Comparison of ENCODE assay signal across 9 cellular contexts in genomic region chr22:24994070-24994763, GRCh38. TPM values are rescaled to one million over a fixed set of nuclear protein-coding genes. Genes with fewer than 3 reads are reported as not detected.
DNase-seq lines count a peak whose midpoint lies in the region; TF ChIP-seq lines count a peak whose summit lies in the region.
"Had no signal": no experiment of that assay in that cellular context is flagged by ENCODE, and none has a peak within 500 bp of the region (broad histone marks: within the 10 kb centered on the region; RNA-seq: fewer than 3 reads in every experiment).

No MANE protein-coding gene starts in this region.

- DNase-seq in stimulated activated CD4-positive, alpha-beta T cell treated with anti-CD3 and anti-CD28 coated beads, Interleukin-12 subunit alpha, Interleukin-12 subunit beta, amount 100 ng/mL, for 48 hours (ENCODE audit: low read depth in 2 of 3, low spot score in 1 of 3): peak; percentile 25 to 44 (median 39)
- no peak for DNase-seq in stimulated activated CD4-positive, alpha-beta T cell treated with anti-CD3 and anti-CD28 coated beads, Interleukin-4, amount 100 ng/mL, for 4 hours
- peak; percentile 59 for DNase-seq in SW480 (ENCODE audit: low spot score)
- DNase-seq in iPS-NIHi7 (ENCODE audit: extremely low spot score): peak; percentile 58
- DNase-seq in vagina (ENCODE audit: extremely low spot score in 2 of 2): no peak
- DNase-seq in Karpas-422: no peak
- no peak for DNase-seq in foreskin fibroblast
- DNase-seq in cortex of kidney (lab: John Stamatoyannopoulos, UW): no peak

- H3K9me3 ChIP-seq in vagina (no peaks in the 10 kb centered on the region), Karpas-422 (ENCODE audit: low read length) (no peaks in the 10 kb centered on the region)

- H2AFZ ChIP-seq in Karpas-422 (ENCODE audit: low read length): no peak overlapping the region

- TF ChIP-seq CTCF in vagina (IDR thresholded peaks at IDR 0.05) (no peak), foreskin fibroblast (IDR thresholded peaks at IDR 0.05; ENCODE audit: low read depth, low read length) (no peak)

- H3K9ac ChIP-seq in Karpas-422 (ENCODE audit: low read length): no peak overlapping the region

- H3K9me2 ChIP-seq in Karpas-422 (replicated peaks; ENCODE audit: insufficient read depth, low read length): no peaks in the 10 kb centered on the region

- intact Hi-C loops in vagina (cut with DNase I): no loop called here

- H4K20me1 ChIP-seq in Karpas-422 (ENCODE audit: insufficient read depth, low read depth, low read length): no peaks in the 10 kb centered on the region

- no peaks in the 10 kb centered on the region for H3K79me2 ChIP-seq in Karpas-422 (ENCODE audit: low read length)

- H3K4me1 ChIP-seq in vagina (peaks cover 68% of the 10 kb centered on the region), Karpas-422 (ENCODE audit: low read length) (no peaks in the 10 kb centered on the region)

- H3K27me3 ChIP-seq in vagina (no peaks in the 10 kb centered on the region), Karpas-422 (ENCODE audit: low read length) (no peaks in the 10 kb centered on the region)

- H3K36me3 ChIP-seq in vagina: no peaks in the 10 kb centered on the region
- H3K36me3 ChIP-seq in Karpas-422 (ENCODE audit: insufficient read depth, low read length): no peaks in the 10 kb centered on the region

- peak overlapping the region; percentile 68 for H3K27ac ChIP-seq in vagina
- H3K27ac ChIP-seq in Karpas-422 (ENCODE audit: low read length): no peak overlapping the region

- H3K4me3 ChIP-seq in vagina: no peak overlapping the region
- no peak overlapping the region for H3K4me3 ChIP-seq in Karpas-422 (ENCODE audit: low read length)
- no peak overlapping the region for H3K4me3 ChIP-seq in foreskin fibroblast (ENCODE audit: low read depth in 1 of 2, low read length in 2 of 2)

- H3K4me2 ChIP-seq in Karpas-422 (ENCODE audit: low read depth, low read length, poor library complexity, severe bottlenecking): no peak overlapping the region

- TF ChIP-seq POLR2A in vagina (IDR thresholded peaks at IDR 0.05): no peak

RNA-seq across cellular contexts. Expression of gene KIAA1671, which starts 41.7 kb away (rescaled TPM):
- total RNA-seq in vagina: 54.0 TPM
- total RNA-seq in Karpas-422 (2014; rRNA removed; shearing (Covaris generic); ENCODE audit: low replicate concordance): not detected in 2 replicates

RNA-seq across cellular contexts. Expression of gene LHFPL7, which starts 47.7 kb away (rescaled TPM):
- total RNA-seq in vagina: not detected
- not detected in 2 replicates for total RNA-seq in Karpas-422 (2014; rRNA removed; shearing (Covaris generic); ENCODE audit: low replicate concordance)
- total RNA-seq: pulmonary artery endothelial cell had no signal

Comparison
In these comparisons a context has a peak if more than half of its experiments do, and no peak if none do; other contexts are left out.
1. DNase-seq: peak in stimulated activated CD4-positive, alpha-beta T cell treated with anti-CD3 and anti-CD28 coated beads, Interleukin-12 subunit alpha, Interleukin-12 subunit beta, amount 100 ng/mL, for 48 hours (3 of 3), SW480 (single experiment) and iPS-NIHi7 (single experiment); none in stimulated activated CD4-positive, alpha-beta T cell treated with anti-CD3 and anti-CD28 coated beads, Interleukin-4, amount 100 ng/mL, for 4 hours (0 of 2), vagina (0 of 2), Karpas-422 (single experiment), foreskin fibroblast (0 of 2) and cortex of kidney (single experiment).
2. RNA of gene KIAA1671, which starts 41.7 kb away (total RNA-seq): 54.0 TPM in vagina (single experiment); not detected in Karpas-422; every median in the first group is over 10 times any median in the second.